8 cellular contexts compared by ENCODE assay signal in genomic region chr19:15251749-15252397, GRCh38. TPM values are rescaled to one million over a fixed set of nuclear protein-coding genes. Genes with fewer than 3 reads are reported as not detected.
DNase-seq lines count a peak whose midpoint lies in the region; ATAC-seq, FAIRE-seq and TF ChIP-seq lines count a peak whose summit lies in the region.

No MANE protein-coding gene starts in this region.

- DNase-seq in Kasumi-1 (lab: John Stamatoyannopoulos, UW) = peak; percentile 7 to 9
- peak; percentile 95 for DNase-seq in coronary artery (ENCODE audit: low spot score)
- peak; percentile 53 for DNase-seq in lung (ENCODE audit: low spot score)
- peak; percentile 70 for DNase-seq in urothelium cell line (ENCODE audit: low spot score)

- no peak for TF ChIP-seq CTCF in coronary artery (IDR thresholded peaks at IDR 0.05)
- TF ChIP-seq CTCF in lung (IDR thresholded peaks at IDR 0.05; ENCODE audit: control extremely low read depth, extremely low read depth) = no peak

- peaks cover 18% of the 10 kb centered on the region for H3K79me2 ChIP-seq in ACC112 (ENCODE audit: control insufficient read depth, insufficient read depth, low read length, unreplicated experiment)

- H3K4me3 ChIP-seq in ACC112 (ENCODE audit: low read depth, low read length) (peak overlapping the region; percentile 54), coronary artery (peak overlapping the region; percentile 63), lung (no peak overlapping the region)

- WGBS in lung, 2 donors = 67 to 76% methylated on average over 14 of the region's 14 CpGs

- H3K36me3 ChIP-seq in ACC112 (ENCODE audit: insufficient read depth, low read length) = peaks cover 5% of the 10 kb centered on the region; the same call in 1 of the 2 replicates
- H3K36me3 ChIP-seq in lung (ENCODE audit: control insufficient read depth in 2 of 2, insufficient read depth in 2 of 2, low read length in 2 of 2) = peaks cover 3 to 78% of the 10 kb centered on the region in 2 donors

- H3K27ac ChIP-seq in ACC112 (ENCODE audit: low read depth, low read length) (peak overlapping the region; percentile 100), coronary artery (peak overlapping the region; percentile 99), lung (ENCODE audit: low read depth in 1 of 2, low read length in 1 of 2) (peak overlapping the region; percentile 59 to 78)

- H3K9me3 ChIP-seq in lung (ENCODE audit: control insufficient read depth in 2 of 2, insufficient read depth in 1 of 2, low read length in 1 of 2) = no peaks in the 10 kb centered on the region

- H3K4me1 ChIP-seq in ACC112 (ENCODE audit: control insufficient read depth, insufficient read depth, low read length, unreplicated experiment) (peaks cover 57% of the 10 kb centered on the region), lung (ENCODE audit: control insufficient read depth in 2 of 2, insufficient read depth in 2 of 2, low read length in 2 of 2) (peaks cover 9 to 22% of the 10 kb centered on the region in 2 donors)

- H3K27me3 ChIP-seq in ACC112 (ENCODE audit: insufficient read depth, low read length) = no peaks in the 10 kb centered on the region
- H3K27me3 ChIP-seq in lung (ENCODE audit: control insufficient read depth, insufficient read depth) = no peaks in the 10 kb centered on the region

- FAIRE-seq in urothelium cell line (lab: Jason Lieb, UNC) = no peak

- no peak overlapping the region for H2AFZ ChIP-seq in ACC112 (ENCODE audit: low read length, unreplicated experiment)

- no peak for TF ChIP-seq POLR2A in GM18505 (IDR thresholded peaks at IDR 0.05; ENCODE audit: borderline replicate concordance, extremely low read depth, insufficient read depth, insufficient read length)

- ATAC-seq in lung (ENCODE audit: insufficient read depth, low FRiP score) (no peak), HG03439 (IDR thresholded peaks at IDR 0.05; ENCODE audit: unreplicated experiment) (no peak), GM18505 (IDR thresholded peaks at IDR 0.05; ENCODE audit: unreplicated experiment) (no peak), GM18498 (IDR thresholded peaks at IDR 0.05; ENCODE audit: unreplicated experiment) (no peak)

RNA-seq across cellular contexts. Expression of gene EPHX3, which starts 19.6 kb away (rescaled TPM):
- total RNA-seq in lung = 1 to 10 TPM; 1.7 to 2.7 TPM
- 1 to 10 TPM; 1.1 to 3.0 TPM for polyA plus RNA-seq in lung

RNA-seq across cellular contexts. Expression of gene NOTCH3, which starts 51.1 kb away (rescaled TPM):
- total RNA-seq in lung = 10 to 100 TPM; 64.1 to 81.7 TPM
- polyA plus RNA-seq in lung = 10 to 100 TPM; 13.1 to 22.1 TPM

Comparison
In these comparisons a context has a peak if more than half of its experiments do, and no peak if none do; other contexts are left out.
1. DNase-seq: peak in every context shown above with its lines; median percentile 95 in coronary artery; 70 in urothelium cell line; 53 in lung; 8 in Kasumi-1.